Comparison of ENCODE assay signal across 12 cellular contexts in the genomic region with DNA sequence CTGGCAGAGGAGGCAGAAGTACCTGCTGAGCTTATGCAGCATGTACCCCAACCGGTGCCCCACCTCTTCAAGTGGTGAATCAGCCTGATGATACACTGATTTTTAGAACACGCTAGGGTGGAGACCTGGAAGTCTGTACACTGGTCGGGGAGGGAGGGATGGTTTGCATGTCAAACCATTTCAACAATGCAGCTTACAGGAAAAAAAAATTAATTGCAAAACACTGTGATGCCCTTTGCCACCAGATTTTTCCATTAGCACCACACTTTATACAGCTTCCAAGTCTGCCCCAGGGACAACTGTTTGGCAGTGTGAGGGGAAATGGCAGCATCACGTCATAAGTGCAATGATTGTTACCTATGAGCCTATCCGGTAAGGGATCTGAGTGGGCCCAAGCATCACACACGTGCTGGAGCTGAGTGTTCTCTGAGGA.
A peak's percentile ranks its signal among the peaks of the same experiment; 100 is the strongest.
DNase-seq lines count a peak whose midpoint lies in the region; ATAC-seq and TF ChIP-seq lines count a peak whose summit lies in the region.
"Had no signal": no experiment of that assay in that cellular context is flagged by ENCODE, and none has a peak within 500 bp of the region (broad histone marks: within the 10 kb centered on the region; RNA-seq: fewer than 3 reads in every experiment).

No MANE protein-coding gene starts in this region.

- H3K27ac ChIP-seq in esophagus (ENCODE audit: low read depth in 2 of 2, low read length in 1 of 2) = peak overlapping the region; percentile 83 to 92
- peak overlapping the region; percentile 83 for H3K27ac ChIP-seq in muscle layer of colon (ENCODE audit: low read depth, low read length)
- peak overlapping the region; percentile 71 to 77 (median 75) for H3K27ac ChIP-seq in transverse colon

- TF ChIP-seq CTCF in transverse colon (IDR thresholded peaks at IDR 0.05) = no peak

- peaks cover 0 to 6% of the 10 kb centered on the region in 2 donors for H3K27me3 Mint-ChIP-seq in natural killer cell treated with Interleukin-12 subunit alpha and Interleukin-12 subunit beta and Interleukin-15 and Interleukin-18, amount 100 ng/mL, for 72 hours
- H3K27me3 Mint-ChIP-seq: dendritic cell treated with granulocyte-macrophage colony-stimulating factor and Interleukin-4, amounts not matched to agents 40 ng/mL and 50 ng/mL, for 4 days had no signal

- peak; percentile 54 for DNase-seq in RPMI7951 (ENCODE audit: low read depth)
- no peak for DNase-seq in transverse colon
- no peak for DNase-seq in natural killer cell treated with Interleukin-12 subunit alpha and Interleukin-12 subunit beta and Interleukin-15 and Interleukin-18, amount 100 ng/mL, for 72 hours (ENCODE audit: low spot score)
- no peak for DNase-seq in HAP-1 (ENCODE audit: low spot score in 2 of 2)
- DNase-seq in DMS 273 treated with DMSO at 0.1 percent for 48 hours (lab: John Stamatoyannopoulos, UW) = no peak
- DNase-seq: DMS79, NCI-H226 had no signal

- H3K4me1 ChIP-seq in esophagus (ENCODE audit: control insufficient read depth in 2 of 2, insufficient read depth in 2 of 2, low read length in 1 of 2) (peaks cover 0 to 8% of the 10 kb centered on the region in 2 donors), muscle layer of colon (ENCODE audit: insufficient read depth, low read length) (peaks cover 47% of the 10 kb centered on the region), transverse colon (peaks cover 4 to 32% (median 17%) of the 10 kb centered on the region in 4 donors), HAP-1 (peaks cover 3% of the 10 kb centered on the region)

- H3K36me3 ChIP-seq in esophagus (ENCODE audit: control insufficient read depth in 2 of 2, insufficient read depth in 2 of 2, low read length in 1 of 2) = no peaks in the 10 kb centered on the region
- H3K36me3 ChIP-seq in muscle layer of colon (ENCODE audit: insufficient read depth, low read length) = no peaks in the 10 kb centered on the region
- H3K36me3 ChIP-seq in transverse colon = no peaks in the 10 kb centered on the region
- no peaks in the 10 kb centered on the region for H3K36me3 ChIP-seq in HAP-1 (replicated peaks)

- H3K4me3 Mint-ChIP-seq in natural killer cell treated with Interleukin-12 subunit alpha and Interleukin-12 subunit beta and Interleukin-15 and Interleukin-18, amount 100 ng/mL, for 72 hours = no peak overlapping the region
- H3K4me3 Mint-ChIP-seq: dendritic cell treated with granulocyte-macrophage colony-stimulating factor and Interleukin-4, amounts not matched to agents 40 ng/mL and 50 ng/mL, for 4 days; WTC11 had no signal

- H3K9me3 ChIP-seq in esophagus (ENCODE audit: control insufficient read depth in 2 of 2, insufficient read depth in 1 of 2, low read depth in 1 of 2, low read length in 1 of 2) (no peaks in the 10 kb centered on the region), muscle layer of colon (ENCODE audit: low read length) (no peaks in the 10 kb centered on the region), transverse colon (no peaks in the 10 kb centered on the region), HAP-1 (no peaks in the 10 kb centered on the region)

- TF ChIP-seq POLR2A in transverse colon (IDR thresholded peaks at IDR 0.05) = no peak

- H3K36me3 Mint-ChIP-seq in natural killer cell treated with Interleukin-12 subunit alpha and Interleukin-12 subunit beta and Interleukin-15 and Interleukin-18, amount 100 ng/mL, for 72 hours = no peaks in the 10 kb centered on the region

- no peaks in the 10 kb centered on the region for H3K4me1 Mint-ChIP-seq in natural killer cell treated with Interleukin-12 subunit alpha and Interleukin-12 subunit beta and Interleukin-15 and Interleukin-18, amount 100 ng/mL, for 72 hours (ENCODE audit: low read depth in 2 of 2)

- in situ Hi-C loops in transverse colon (cut with MboI; ENCODE audit: low pct_ligation_motif_present in 1 of 4, low pct_unique_long_range_greater_than_20kb in 1 of 4, low sequenced_read_pairs in 3 of 4) (no loop called here), HAP-1 (cut with MboI; ENCODE audit: low sequenced_read_pairs) (no loop called here)

- H3K27me3 ChIP-seq in esophagus (ENCODE audit: control insufficient read depth in 1 of 2, insufficient read depth in 2 of 2, low read length in 2 of 2) (no peaks in the 10 kb centered on the region), muscle layer of colon (ENCODE audit: control insufficient read depth in 1 of 2, insufficient read depth in 2 of 2, low read length in 2 of 2) (no peaks in the 10 kb centered on the region), transverse colon (no peaks in the 10 kb centered on the region), HAP-1 (ENCODE audit: low read depth) (no peaks in the 10 kb centered on the region)

- WGBS in esophagus, 2 donors = 41 to 65% methylated on average over 6 of the region's 6 CpGs
- whole genome bisulfite sequencing in transverse colon (ENCODE audit: low coverage in 1 of 2), 2 donors = 70 to 71% methylated on average over 5 to 6 of the region's 6 CpGs

- no peak overlapping the region for H3K27ac Mint-ChIP-seq in natural killer cell treated with Interleukin-12 subunit alpha and Interleukin-12 subunit beta and Interleukin-15 and Interleukin-18, amount 100 ng/mL, for 72 hours
- H3K27ac Mint-ChIP-seq: dendritic cell treated with granulocyte-macrophage colony-stimulating factor and Interleukin-4, amounts not matched to agents 40 ng/mL and 50 ng/mL, for 4 days; WTC11 had no signal

- ATAC-seq in GM19328 (IDR thresholded peaks at IDR 0.05; ENCODE audit: unreplicated experiment) = no peak
- ATAC-seq in natural killer cell treated with Interleukin-12 subunit alpha and Interleukin-12 subunit beta and Interleukin-15 and Interleukin-18, amount 100 ng/mL, for 72 hours = no peak
- ATAC-seq: WTC11 had no signal

- peak overlapping the region; percentile 67 for H3K9ac ChIP-seq in muscle layer of colon (ENCODE audit: low read length)

- TF ChIP-seq EP300 in transverse colon (IDR thresholded peaks at IDR 0.05; ENCODE audit: low read depth) = no peak

- intact Hi-C loops in transverse colon (cut with DNase I; ENCODE audit: low total_unique reads) = no loop called here

- no peaks in the 10 kb centered on the region for H3K9me3 Mint-ChIP-seq in natural killer cell treated with Interleukin-12 subunit alpha and Interleukin-12 subunit beta and Interleukin-15 and Interleukin-18, amount 100 ng/mL, for 72 hours
- H3K9me3 Mint-ChIP-seq: dendritic cell treated with granulocyte-macrophage colony-stimulating factor and Interleukin-4, amounts not matched to agents 40 ng/mL and 50 ng/mL, for 4 days had no signal

- H3K4me3 ChIP-seq in esophagus (ENCODE audit: low read depth in 1 of 2, low read length in 2 of 2) (peak overlapping the region in 1 of 2 donors; percentile 43), muscle layer of colon (ENCODE audit: low read depth in 1 of 2, low read length in 2 of 2) (peak overlapping the region in 1 of 2 donors; percentile 12), transverse colon (no peak overlapping the region), HAP-1 (no peak overlapping the region)
